ENCODE assay signal across 26 cellular contexts in the genomic region with DNA sequence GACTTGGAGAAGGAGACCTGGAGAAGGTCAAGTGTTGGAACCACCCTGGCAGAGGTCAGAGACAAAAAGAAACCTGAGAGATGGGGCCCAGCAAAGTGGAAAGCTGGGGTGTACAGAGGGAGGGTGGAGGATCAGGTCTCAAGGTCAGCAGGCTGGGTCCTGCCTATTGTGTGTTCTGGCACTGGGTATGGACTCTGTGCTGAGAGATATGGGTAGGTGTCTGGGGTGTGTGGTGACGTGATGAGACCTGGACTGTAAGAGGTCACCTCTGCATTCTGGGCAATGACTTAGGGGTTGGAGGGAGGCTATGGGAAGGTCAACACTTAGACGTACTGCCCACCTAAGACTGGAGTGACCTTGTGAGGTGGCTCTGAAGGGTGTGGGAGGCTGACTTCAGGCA.
DNase-seq lines count a peak whose midpoint lies in the region; ATAC-seq, FAIRE-seq and TF ChIP-seq lines count a peak whose summit lies in the region.
"Had no signal": no experiment of that assay in that cellular context is flagged by ENCODE, and none has a peak within 500 bp of the region (broad histone marks: within the 10 kb centered on the region; RNA-seq: fewer than 3 reads in every experiment).

No MANE protein-coding gene starts in this region.

- peak; percentile 66 for FAIRE-seq in bronchial epithelial cell (lab: Jason Lieb, UNC)
- no peak for FAIRE-seq in pancreas (lab: Jason Lieb, UNC)
- no peak for FAIRE-seq in HTR-8/SVneo (lab: Jason Lieb, UNC)
- FAIRE-seq: D721Med, GM12878, H1 had no signal

- WGBS in pancreas, 2 donors = 39 to 51% methylated on average over 2 of the region's 2 CpGs

- peak overlapping the region; percentile 62 for H3K4me2 ChIP-seq in HCT116 (ENCODE audit: low read length)
- H3K4me2 ChIP-seq: A549 had no signal

- H3K36me3 ChIP-seq in HCT116 (ENCODE audit: control insufficient read depth in 1 of 2, insufficient read depth in 2 of 2, low read length in 2 of 2) (no peaks in the 10 kb centered on the region), bronchial epithelial cell (ENCODE audit: control insufficient read depth, insufficient read depth, low read length) (no peaks in the 10 kb centered on the region), pancreas (no peaks in the 10 kb centered on the region)
- H3K36me3 ChIP-seq: BE2C; BLaER1 treated with 17β-estradiol and CSF1 and Interleukin-3, amounts not matched to agents 10 nM and 100 nM had no signal

- CTCF ChIA-PET in HCT116 (lab: Charles Lee) = no interaction called here

- H2AFZ ChIP-seq in HCT116 (ENCODE audit: low read depth, low read length, poor library complexity, severe bottlenecking) = no peak overlapping the region
- H2AFZ ChIP-seq: GM23248 had no signal

- intact Hi-C loops in HCT116 (cut with micrococcal nuclease) (no loop called here), pancreas (cut with DNase I) (no loop called here)

- DNase-seq in activated naive CD8-positive, alpha-beta T cell treated with anti-CD3 and anti-CD28 coated beads, Interleukin-2, amount 10 ng/mL, durations not matched to agents 7 days and 5 days = no peak
- DNase-seq in activated naive CD8-positive, alpha-beta T cell treated with anti-CD3 and anti-CD28 coated beads, Interleukin-2, amount 50 U/mL, for 24 hours = no peak
- no peak for DNase-seq in HCT116 (ENCODE audit: low read depth, low spot score)
- no peak for DNase-seq in bronchial epithelial cell (ENCODE audit: low read depth)
- no peak for DNase-seq in pancreas
- DNase-seq in HTR-8/SVneo (ENCODE audit: insufficient read length, low spot score) = no peak
- no peak for DNase-seq in activated CD8-positive, alpha-beta memory T cell treated with anti-CD3 and anti-CD28 coated beads, Interleukin-2, amount 50 U/mL, for 48 hours
- DNase-seq: ACHN; AML-193; BE2C; CD4-positive, alpha-beta T cell; CD8-positive, alpha-beta memory T cell; DMS 273 treated with DMSO at 0.1 percent for 48 hours; DMS79; EL; GDM1; GM23248; H7; HCEC 1CT had no signal

- peak overlapping the region; percentile 50 for H3K27ac Mint-ChIP-seq in activated naive CD8-positive, alpha-beta T cell treated with anti-CD3 and anti-CD28 coated beads, Interleukin-2, amount 10 ng/mL, durations not matched to agents 7 days and 5 days
- H3K27ac Mint-ChIP-seq in activated naive CD8-positive, alpha-beta T cell treated with anti-CD3 and anti-CD28 coated beads, Interleukin-2, amount 50 U/mL, for 24 hours = no peak overlapping the region
- H3K27ac Mint-ChIP-seq: CD14-positive monocyte; CD4-positive, alpha-beta T cell had no signal

- H3K27me3 ChIP-seq in HCT116 (ENCODE audit: insufficient read depth, low read length) = no peaks in the 10 kb centered on the region
- H3K27me3 ChIP-seq in bronchial epithelial cell (ENCODE audit: control insufficient read depth, insufficient read depth, low read length) = no peaks in the 10 kb centered on the region
- H3K27me3 ChIP-seq in pancreas = no peaks in the 10 kb centered on the region
- H3K27me3 ChIP-seq: BLaER1 treated with 17β-estradiol and CSF1 and Interleukin-3, amounts not matched to agents 10 nM and 100 nM had no signal

- ATAC-seq in activated naive CD8-positive, alpha-beta T cell treated with anti-CD3 and anti-CD28 coated beads, Interleukin-2, amount 10 ng/mL, durations not matched to agents 7 days and 5 days (ENCODE audit: low read depth) = no peak
- no peak for ATAC-seq in activated naive CD8-positive, alpha-beta T cell treated with anti-CD3 and anti-CD28 coated beads, Interleukin-2, amount 50 U/mL, for 24 hours
- ATAC-seq in HCT116 = no peak
- peak; percentile 22 to 58 (median 38) for ATAC-seq in pancreas
- no peak for ATAC-seq in GM21717 (IDR thresholded peaks at IDR 0.05; ENCODE audit: unreplicated experiment)
- ATAC-seq: A549, GM12878 had no signal

- no peak overlapping the region for H3K4me3 Mint-ChIP-seq in activated naive CD8-positive, alpha-beta T cell treated with anti-CD3 and anti-CD28 coated beads, Interleukin-2, amount 10 ng/mL, durations not matched to agents 7 days and 5 days
- H3K4me3 Mint-ChIP-seq in activated naive CD8-positive, alpha-beta T cell treated with anti-CD3 and anti-CD28 coated beads, Interleukin-2, amount 50 U/mL, for 24 hours = no peak overlapping the region
- H3K4me3 Mint-ChIP-seq: CD14-positive monocyte; CD4-positive, alpha-beta T cell; CD8-positive, alpha-beta memory T cell had no signal

- H3K4me1 ChIP-seq in HCT116 (ENCODE audit: control insufficient read depth in 1 of 2, insufficient read depth in 2 of 2, low read length in 2 of 2) (peaks cover 4 to 15% of the 10 kb centered on the region in 2 experiments), pancreas (peaks cover 0 to 8% (median 7%) of the 10 kb centered on the region in 3 donors)
- H3K4me1 ChIP-seq: A549, BE2C had no signal

- H3K9ac ChIP-seq in HCT116 (ENCODE audit: low read length) = no peak overlapping the region
- H3K9ac ChIP-seq: BLaER1 treated with 17β-estradiol and CSF1 and Interleukin-3, amounts not matched to agents 10 nM and 100 nM; GM23248 had no signal

- H3K27me3 Mint-ChIP-seq in activated naive CD8-positive, alpha-beta T cell treated with anti-CD3 and anti-CD28 coated beads, Interleukin-2, amount 10 ng/mL, durations not matched to agents 7 days and 5 days = no peaks in the 10 kb centered on the region
- H3K27me3 Mint-ChIP-seq in activated naive CD8-positive, alpha-beta T cell treated with anti-CD3 and anti-CD28 coated beads, Interleukin-2, amount 50 U/mL, for 24 hours = peaks cover 2% of the 10 kb centered on the region

- H4K20me1 ChIP-seq in HCT116 (ENCODE audit: insufficient read depth) = no peaks in the 10 kb centered on the region
- H4K20me1 ChIP-seq: BLaER1 treated with 17β-estradiol and CSF1 and Interleukin-3, amounts not matched to agents 10 nM and 100 nM had no signal

- H3K27ac ChIP-seq in HCT116 (ENCODE audit: low read depth, low read length) (no peak overlapping the region), pancreas (no peak overlapping the region)
- H3K27ac ChIP-seq: A549; BLaER1 treated with 17β-estradiol and CSF1 and Interleukin-3, amounts not matched to agents 10 nM and 100 nM; GM23248 had no signal

- RAD21 ChIA-PET in HCT116 (lab: Charles Lee; ENCODE audit: low non-redundant PET in 1 of 2, low total read pairs in 2 of 2, uncharacterized antibody in 2 of 2, unreplicated experiment in 2 of 2) = no interaction called here

- H3K9me3 ChIP-seq in HCT116 (ENCODE audit: control insufficient read depth in 1 of 2, insufficient read depth in 1 of 2, low read depth in 1 of 2, low read length in 2 of 2) (no peaks in the 10 kb centered on the region), pancreas (no peaks in the 10 kb centered on the region)
- H3K9me3 ChIP-seq: BE2C had no signal

- TF ChIP-seq POLR2A in HCT116 (IDR thresholded peaks at IDR 0.05; ENCODE audit: borderline replicate concordance, extremely low read depth, insufficient read depth, insufficient read length) = no peak

- TF ChIP-seq RAD21 in HCT116 (IDR thresholded peaks at IDR 0.05; ENCODE audit: low read depth) = no peak

- H3K9me3 Mint-ChIP-seq in activated naive CD8-positive, alpha-beta T cell treated with anti-CD3 and anti-CD28 coated beads, Interleukin-2, amount 10 ng/mL, durations not matched to agents 7 days and 5 days = peaks cover 9% of the 10 kb centered on the region
- peaks cover 27% of the 10 kb centered on the region for H3K9me3 Mint-ChIP-seq in activated naive CD8-positive, alpha-beta T cell treated with anti-CD3 and anti-CD28 coated beads, Interleukin-2, amount 50 U/mL, for 24 hours

- POLR2A ChIA-PET in activated naive CD8-positive, alpha-beta T cell treated with anti-CD3 and anti-CD28 coated beads, Interleukin-2, amount 10 ng/mL, durations not matched to agents 7 days and 5 days (lab: Charles Lee) = no interaction called here
- POLR2A ChIA-PET in HCT116 (lab: Charles Lee) = no interaction called here

- no TSS peak for BruUV-seq in HCT116 (replicated peaks; lab: Mats Ljungman, UMichigan)

- H3K36me3 Mint-ChIP-seq in activated naive CD8-positive, alpha-beta T cell treated with anti-CD3 and anti-CD28 coated beads, Interleukin-2, amount 10 ng/mL, durations not matched to agents 7 days and 5 days = peaks cover 2% of the 10 kb centered on the region
- no peaks in the 10 kb centered on the region for H3K36me3 Mint-ChIP-seq in activated naive CD8-positive, alpha-beta T cell treated with anti-CD3 and anti-CD28 coated beads, Interleukin-2, amount 50 U/mL, for 24 hours (ENCODE audit: low read depth)
- H3K36me3 Mint-ChIP-seq: CD14-positive monocyte had no signal

- H3K9me2 ChIP-seq in HCT116 (ENCODE audit: insufficient read depth) = no peaks in the 10 kb centered on the region

- H3K4me1 Mint-ChIP-seq in activated naive CD8-positive, alpha-beta T cell treated with anti-CD3 and anti-CD28 coated beads, Interleukin-2, amount 10 ng/mL, durations not matched to agents 7 days and 5 days = no peaks in the 10 kb centered on the region
- H3K4me1 Mint-ChIP-seq in activated naive CD8-positive, alpha-beta T cell treated with anti-CD3 and anti-CD28 coated beads, Interleukin-2, amount 50 U/mL, for 24 hours = no peaks in the 10 kb centered on the region
- H3K4me1 Mint-ChIP-seq: CD14-positive monocyte; CD8-positive, alpha-beta memory T cell had no signal

- no peaks in the 10 kb centered on the region for H3K79me2 ChIP-seq in HCT116 (ENCODE audit: insufficient read depth, low read length)

- H3K4me3 ChIP-seq in HCT116 (replicated peaks in 1 of 2; ENCODE audit: low read depth in 1 of 2, low read length in 2 of 2) = peak overlapping the region in 1 of 2 experiments; percentile 7; a peak in 1 of 4 replicates
- H3K4me3 ChIP-seq in bronchial epithelial cell (ENCODE audit: low read depth, low read length) = no peak overlapping the region
- no peak overlapping the region for H3K4me3 ChIP-seq in pancreas
- H3K4me3 ChIP-seq: A549; BLaER1 treated with 17β-estradiol and CSF1 and Interleukin-3, amounts not matched to agents 10 nM and 100 nM; GM12878; GM23248 had no signal

- TF ChIP-seq CTCF in HCT116 (IDR thresholded peaks at IDR 0.05 in 2 of 3, conservative IDR thresholded peaks at IDR 0.05 in 1 of 3; ENCODE audit: borderline replicate concordance in 1 of 3, insufficient read depth in 1 of 3, low read depth in 2 of 3, low read length in 2 of 3) (no peak), bronchial epithelial cell (IDR thresholded peaks at IDR 0.05; ENCODE audit: insufficient read depth, low read length, severe bottlenecking) (no peak), pancreas (IDR thresholded peaks at IDR 0.05) (no peak)

TF ChIP-seq in HCT116, 20 proteins besides CTCF, POLR2A, EP300 and RAD21:
- TF ChIP-seq FOSL1 (IDR thresholded peaks at IDR 0.05; ENCODE audit: low read depth) (no peak), CEBPB (IDR thresholded peaks at IDR 0.05; ENCODE audit: low read depth) (no peak), POLR2AphosphoS5 (IDR thresholded peaks at IDR 0.05; ENCODE audit: low read depth, low read length) (no peak), ZNF274 (IDR thresholded peaks at IDR 0.05; ENCODE audit: low read depth, low read length) (no peak), ELF1 (IDR thresholded peaks at IDR 0.05; ENCODE audit: borderline replicate concordance, low read depth) (no peak), SIN3A (IDR thresholded peaks at IDR 0.05; ENCODE audit: low read depth) (no peak)

Comparison
In these comparisons a context has a peak if more than half of its experiments do, and no peak if none do; other contexts are left out.
1. ATAC-seq: peak in pancreas (4 of 4); none in activated naive CD8-positive, alpha-beta T cell treated with anti-CD3 and anti-CD28 coated beads, Interleukin-2, amount 10 ng/mL, durations not matched to agents 7 days and 5 days (single experiment), activated naive CD8-positive, alpha-beta T cell treated with anti-CD3 and anti-CD28 coated beads, Interleukin-2, amount 50 U/mL, for 24 hours (single experiment), HCT116 (single experiment) and GM21717 (single experiment).